ENCODE assay signal across 28 cellular contexts in the genomic region with DNA sequence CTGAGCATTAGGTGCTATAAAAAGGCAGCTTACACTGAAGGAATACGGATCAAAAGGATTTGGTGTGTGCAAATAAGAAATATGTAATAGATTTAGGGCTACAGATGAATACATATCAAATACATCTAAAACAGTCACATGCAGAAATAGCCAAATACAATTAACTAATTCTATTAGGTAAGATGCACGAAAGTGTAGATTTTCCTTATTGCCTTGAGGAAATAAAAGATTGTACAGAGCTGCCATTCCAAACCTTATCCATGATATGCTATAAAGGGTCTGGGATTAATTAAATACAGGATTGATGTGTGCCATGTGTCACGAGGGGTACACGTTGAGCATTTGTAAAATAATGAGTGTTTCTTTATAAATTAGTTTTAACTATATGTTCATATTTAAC.
"Had no signal": no experiment of that assay in that cellular context is flagged by ENCODE, and none has a peak within 500 bp of the region (broad histone marks: within the 10 kb centered on the region; RNA-seq: fewer than 3 reads in every experiment).

No MANE protein-coding gene starts in this region.

- H3K27me3 ChIP-seq: stomach, suprapubic skin, testis, thyroid gland, tibial artery, tibial nerve, transverse colon, upper lobe of left lung, upper lobe of right lung, uterus, vagina had no signal

- H3K9me3 ChIP-seq: stomach, suprapubic skin, testis, thoracic aorta, thyroid gland, tibial artery, tibial nerve, transverse colon, upper lobe of left lung, upper lobe of right lung, uterus, vagina had no signal

- ATAC-seq: stimulated activated effector memory CD8-positive, alpha-beta T cell treated with anti-CD3 and anti-CD28 coated beads, Interleukin-12 subunit alpha, Interleukin-12 subunit beta, amount 100 ng/mL, for 72 hours; stimulated activated memory B cell treated with anti-CD40 and anti-IgM and Interleukin-4, amounts not matched to agents 10 μg/mL and 1 μg/mL and 100 μg/mL, for 72 hours; stimulated activated naive B cell treated with anti-CD40 and anti-IgM and Interleukin-4, amounts not matched to agents 10 μg/mL and 1 μg/mL and 100 μg/mL, for 72 hours; stimulated activated naive CD8-positive, alpha-beta T cell treated with anti-CD3 and anti-CD28 coated beads, Interleukin-15, amount 100 ng/mL, for 72 hours; stimulated activated naive CD8-positive, alpha-beta T cell treated with anti-CD3 and anti-CD28 coated beads, Interleukin-15, Interleukin-2, amounts not matched to agents 100 U/mL and 50 U/mL, for 24 hours; upper lobe of right lung had no signal

- H3K4me3 Mint-ChIP-seq: stimulated activated effector memory CD8-positive, alpha-beta T cell treated with anti-CD3 and anti-CD28 coated beads, Interleukin-12 subunit alpha, Interleukin-12 subunit beta, amount 100 ng/mL, for 72 hours; stimulated activated memory B cell treated with anti-CD40 and anti-IgM and Interleukin-4, amounts not matched to agents 10 μg/mL and 1 μg/mL and 100 μg/mL, for 72 hours; stimulated activated naive B cell treated with anti-CD40 and anti-IgM and Interleukin-4, amounts not matched to agents 10 μg/mL and 1 μg/mL and 100 μg/mL, for 72 hours; stimulated activated naive CD8-positive, alpha-beta T cell treated with anti-CD3 and anti-CD28 coated beads, Interleukin-15, amount 100 ng/mL, for 72 hours; stimulated activated naive CD8-positive, alpha-beta T cell treated with anti-CD3 and anti-CD28 coated beads, Interleukin-15, Interleukin-2, amounts not matched to agents 100 ng/mL and 50 ng/mL, for 24 hours; type B pancreatic cell had no signal

- H3K4me1 ChIP-seq: stomach, suprapubic skin, testis, thyroid gland, tibial artery, tibial nerve, transverse colon, upper lobe of left lung, upper lobe of right lung, uterus, vagina had no signal

- DNase-seq: stimulated activated CD4-positive, alpha-beta T cell treated with anti-CD3 and anti-CD28 coated beads, Interleukin-2, amount 100 ng/mL, for 48 hours; stimulated activated CD4-positive, alpha-beta T cell treated with anti-CD3 and anti-CD28 coated beads, Interleukin-4, amount 100 ng/mL, for 1 hour; stimulated activated CD4-positive, alpha-beta T cell treated with anti-CD3 and anti-CD28 coated beads, Interleukin-4, amount 100 ng/mL, for 24 hours; stimulated activated CD4-positive, alpha-beta T cell treated with anti-CD3 and anti-CD28 coated beads, Interleukin-4, amount 100 ng/mL, for 4 hours; stimulated activated CD8-positive, alpha-beta memory T cell treated with anti-CD3 and anti-CD28 coated beads, Interleukin-4, amount 100 ng/mL, for 48 hours; stimulated activated naive B cell treated with anti-CD40 and anti-IgM and Interleukin-4, amounts not matched to agents 10 μg/mL and 1 μg/mL and 100 μg/mL, for 72 hours; stimulated activated naive CD4-positive, alpha-beta T cell; stimulated activated naive CD4-positive, alpha-beta T cell treated with Interleukin-2 at 50 U/mL for 16 hours; stimulated activated naive CD8-positive, alpha-beta T cell treated with anti-CD3 and anti-CD28 coated beads, Interleukin-15, amount 100 ng/mL, for 72 hours; stimulated activated naive CD8-positive, alpha-beta T cell treated with anti-CD3 and anti-CD28 coated beads, Interleukin-15, Interleukin-2, amounts not matched to agents 100 U/mL and 50 U/mL, for 24 hours; stomach; substantia nigra; testis; thyroid gland; tibial artery; transverse colon; trophoblast cell; upper lobe of left lung; upper lobe of right lung; uterus had no signal

- H3K27me3 Mint-ChIP-seq: type B pancreatic cell had no signal

- H3K36me3 Mint-ChIP-seq: stimulated activated effector memory CD8-positive, alpha-beta T cell treated with anti-CD3 and anti-CD28 coated beads, Interleukin-12 subunit alpha, Interleukin-12 subunit beta, amount 100 ng/mL, for 72 hours; stimulated activated memory B cell treated with anti-CD40 and anti-IgM and Interleukin-4, amounts not matched to agents 10 μg/mL and 1 μg/mL and 100 μg/mL, for 72 hours; stimulated activated naive B cell treated with anti-CD40 and anti-IgM and Interleukin-4, amounts not matched to agents 10 μg/mL and 1 μg/mL and 100 μg/mL, for 72 hours; type B pancreatic cell had no signal

- H3K27ac ChIP-seq: stomach, suprapubic skin, testis, thoracic aorta, thyroid gland, tibial artery, tibial nerve, transverse colon, upper lobe of left lung, upper lobe of right lung, uterus, vagina had no signal

- H3K36me3 ChIP-seq: stomach, suprapubic skin, thoracic aorta, thyroid gland, tibial artery, tibial nerve, transverse colon, upper lobe of left lung, upper lobe of right lung, uterus, vagina had no signal

- H3K4me3 ChIP-seq: stomach, suprapubic skin, testis, thoracic aorta, thyroid gland, tibial artery, tibial nerve, transverse colon, upper lobe of left lung, upper lobe of right lung, uterus, vagina had no signal

- H3K27ac Mint-ChIP-seq: stimulated activated effector memory CD8-positive, alpha-beta T cell treated with anti-CD3 and anti-CD28 coated beads, Interleukin-12 subunit alpha, Interleukin-12 subunit beta, amount 100 ng/mL, for 72 hours; stimulated activated memory B cell treated with anti-CD40 and anti-IgM and Interleukin-4, amounts not matched to agents 10 μg/mL and 1 μg/mL and 100 μg/mL, for 72 hours; stimulated activated naive B cell treated with anti-CD40 and anti-IgM and Interleukin-4, amounts not matched to agents 10 μg/mL and 1 μg/mL and 100 μg/mL, for 72 hours; stimulated activated naive CD8-positive, alpha-beta T cell treated with anti-CD3 and anti-CD28 coated beads, Interleukin-15, amount 100 ng/mL, for 72 hours; stimulated activated naive CD8-positive, alpha-beta T cell treated with anti-CD3 and anti-CD28 coated beads, Interleukin-15, Interleukin-2, amounts not matched to agents 100 ng/mL and 50 ng/mL, for 24 hours; type B pancreatic cell had no signal

- H3K9me3 Mint-ChIP-seq: stimulated activated effector memory CD8-positive, alpha-beta T cell treated with anti-CD3 and anti-CD28 coated beads, Interleukin-12 subunit alpha, Interleukin-12 subunit beta, amount 100 ng/mL, for 72 hours; stimulated activated memory B cell treated with anti-CD40 and anti-IgM and Interleukin-4, amounts not matched to agents 10 μg/mL and 1 μg/mL and 100 μg/mL, for 72 hours; stimulated activated naive CD8-positive, alpha-beta T cell treated with anti-CD3 and anti-CD28 coated beads, Interleukin-15, amount 100 ng/mL, for 72 hours; stimulated activated naive CD8-positive, alpha-beta T cell treated with anti-CD3 and anti-CD28 coated beads, Interleukin-15, Interleukin-2, amounts not matched to agents 100 ng/mL and 50 ng/mL, for 24 hours had no signal

- H3K4me1 Mint-ChIP-seq: stimulated activated effector memory CD8-positive, alpha-beta T cell treated with anti-CD3 and anti-CD28 coated beads, Interleukin-12 subunit alpha, Interleukin-12 subunit beta, amount 100 ng/mL, for 72 hours; stimulated activated memory B cell treated with anti-CD40 and anti-IgM and Interleukin-4, amounts not matched to agents 10 μg/mL and 1 μg/mL and 100 μg/mL, for 72 hours; stimulated activated naive B cell treated with anti-CD40 and anti-IgM and Interleukin-4, amounts not matched to agents 10 μg/mL and 1 μg/mL and 100 μg/mL, for 72 hours; stimulated activated naive CD8-positive, alpha-beta T cell treated with anti-CD3 and anti-CD28 coated beads, Interleukin-15, amount 100 ng/mL, for 72 hours had no signal
